28 cellular contexts compared by ENCODE assay signal in genomic region chr15:45407786-45408185, GRCh38. TPM values are rescaled to one million over a fixed set of nuclear protein-coding genes. Genes with fewer than 3 reads are reported as not detected.
"Had no signal": no experiment of that assay in that cellular context is flagged by ENCODE, and none has a peak within 500 bp of the region (broad histone marks: within the 10 kb centered on the region; RNA-seq: fewer than 3 reads in every experiment).

No MANE protein-coding gene starts in this region.

- H3K9me3 ChIP-seq: colonic mucosa, esophagus squamous epithelium, gastrocnemius medialis, heart right ventricle, left lung, lower lobe of right lung, mucosa of descending colon had no signal

- H3K9me3 Mint-ChIP-seq: dendritic cell treated with granulocyte-macrophage colony-stimulating factor and Interleukin-4, amounts not matched to agents 40 ng/mL and 50 ng/mL, for 4 days; effector memory CD8-positive, alpha-beta T cell; endodermal cell; mesothelial cell of epicardium had no signal

- ATAC-seq: effector memory CD8-positive, alpha-beta T cell; esophagus mucosa; gastrocnemius medialis; heart right ventricle; left cardiac atrium; left lung; left ventricle myocardium superior; lower lobe of right lung; mucosa of descending colon had no signal

- DNase-seq: colonic mucosa; cortex of kidney; effector CD8-positive, alpha-beta T cell; effector memory CD8-positive, alpha-beta T cell; endodermal cell; erythroblast; esophagus squamous epithelium; foreskin fibroblast; foreskin melanocyte; gastrocnemius medialis; glutamatergic neuron; head of caudate nucleus; heart right ventricle; hippocampal formation; left cardiac atrium; left lung; left ventricle myocardium superior; lower lobe of right lung; mesenchymal stem cell; mucosa of descending colon had no signal

- H3K4me3 ChIP-seq: colonic mucosa, esophagus squamous epithelium, gastrocnemius medialis, heart right ventricle, left lung, lower lobe of right lung, mucosa of descending colon had no signal

- H3K27ac ChIP-seq: colonic mucosa, epithelial cell of prostate, gastrocnemius medialis, heart right ventricle, left lung, lower lobe of right lung had no signal

- H3K27me3 ChIP-seq: colonic mucosa, esophagus squamous epithelium, gastrocnemius medialis, heart right ventricle, left lung had no signal

- H3K27me3 Mint-ChIP-seq: dendritic cell treated with granulocyte-macrophage colony-stimulating factor and Interleukin-4, amounts not matched to agents 40 ng/mL and 50 ng/mL, for 4 days; effector memory CD8-positive, alpha-beta T cell had no signal

- H3K27ac Mint-ChIP-seq: dendritic cell treated with granulocyte-macrophage colony-stimulating factor and Interleukin-4, amounts not matched to agents 40 ng/mL and 50 ng/mL, for 4 days; endodermal cell; mesothelial cell of epicardium had no signal

- H3K4me3 Mint-ChIP-seq: dendritic cell treated with granulocyte-macrophage colony-stimulating factor and Interleukin-4, amounts not matched to agents 40 ng/mL and 50 ng/mL, for 4 days; effector memory CD8-positive, alpha-beta T cell; endodermal cell; mesothelial cell of epicardium had no signal

- FAIRE-seq: endometrium, islet of Langerhans, keratinocyte had no signal

- H3K36me3 ChIP-seq: colonic mucosa had no signal

RNA-seq across cellular contexts. Expression of gene GATM, which starts 29.4 kb away (rescaled TPM):
- total RNA-seq: glomerular endothelial cell had no signal
